In genomic region chr7:55273186-55273980, GRCh38 we compare ENCODE assay signal across 23 cellular contexts.
DNase-seq lines count a peak whose midpoint lies in the region; ATAC-seq and TF ChIP-seq lines count a peak whose summit lies in the region.
"Had no signal": no experiment of that assay in that cellular context is flagged by ENCODE, and none has a peak within 500 bp of the region (broad histone marks: within the 10 kb centered on the region; RNA-seq: fewer than 3 reads in every experiment).

No MANE protein-coding gene starts in this region.

- TF ChIP-seq CTCF in coronary artery (IDR thresholded peaks at IDR 0.05) (no peak), endodermal cell (conservative IDR thresholded peaks at IDR 0.05) (no peak)

- H3K36me3 ChIP-seq in endodermal cell (ENCODE audit: control insufficient read depth, insufficient read depth, low read length): no peaks in the 10 kb centered on the region
- H3K36me3 ChIP-seq: BE2C; BLaER1 treated with 17β-estradiol and CSF1 and Interleukin-3, amounts not matched to agents 10 nM and 100 nM had no signal

- H3K27ac Mint-ChIP-seq in endodermal cell: no peak overlapping the region
- H3K27ac Mint-ChIP-seq: CD14-positive monocyte; CD4-positive, alpha-beta T cell; CD8-positive, alpha-beta memory T cell; H9 had no signal

- no peaks in the 10 kb centered on the region for H3K27me3 ChIP-seq in endodermal cell (ENCODE audit: control insufficient read depth, insufficient read depth, low read length, poor library complexity, severe bottlenecking)
- H3K27me3 ChIP-seq: BE2C; BLaER1 treated with 17β-estradiol and CSF1 and Interleukin-3, amounts not matched to agents 10 nM and 100 nM had no signal

- DNase-seq in H4 (ENCODE audit: low spot score): peak; percentile 8
- DNase-seq in coronary artery (ENCODE audit: low spot score): peak; percentile 53
- peak; percentile 81 for DNase-seq in mesenteric fat pad (ENCODE audit: low spot score)
- DNase-seq in posterior vena cava (ENCODE audit: low spot score): no peak
- DNase-seq in middle frontal gyrus (ENCODE audit: extremely low spot score, low spot score): no peak
- DNase-seq in endodermal cell: no peak
- DNase-seq: 8988T; ACHN; AML-193; BE2C; CD4-positive, alpha-beta T cell; CD8-positive, alpha-beta memory T cell; DMS 273 treated with DMSO at 0.1 percent for 48 hours; DMS79; EL; GDM1; GOT3; H9 had no signal

- no peak for ATAC-seq in HG02610 (IDR thresholded peaks at IDR 0.05; ENCODE audit: unreplicated experiment)
- ATAC-seq: A549, HCT116 had no signal

- no peak overlapping the region for H3K27ac ChIP-seq in coronary artery
- no peak overlapping the region for H3K27ac ChIP-seq in endodermal cell (ENCODE audit: low read depth, low read length)
- H3K27ac ChIP-seq: A549; BLaER1 treated with 17β-estradiol and CSF1 and Interleukin-3, amounts not matched to agents 10 nM and 100 nM had no signal

- H3K4me3 ChIP-seq in coronary artery (no peak overlapping the region), endodermal cell (ENCODE audit: low read length) (no peak overlapping the region)
- H3K4me3 ChIP-seq: A549; BLaER1 treated with 17β-estradiol and CSF1 and Interleukin-3, amounts not matched to agents 10 nM and 100 nM had no signal

- no peaks in the 10 kb centered on the region for H3K4me1 ChIP-seq in endodermal cell (ENCODE audit: control insufficient read depth, insufficient read depth, low read length)
- H3K4me1 ChIP-seq: A549, BE2C had no signal

- no peaks in the 10 kb centered on the region for H3K36me3 Mint-ChIP-seq in endodermal cell (ENCODE audit: low read depth)
- H3K36me3 Mint-ChIP-seq: CD14-positive monocyte; CD8-positive, alpha-beta memory T cell had no signal

- no peak overlapping the region for H3K4me3 Mint-ChIP-seq in endodermal cell
- H3K4me3 Mint-ChIP-seq: CD14-positive monocyte; CD4-positive, alpha-beta T cell; CD8-positive, alpha-beta memory T cell; H9 had no signal

- intact Hi-C loops in posterior vena cava (cut with DNase I): no loop called here

- whole genome bisulfite sequencing in endodermal cell (ENCODE audit: insufficient coverage in 1 of 2, insufficient read length in 1 of 2), 2 experiments: 89 to 97% methylated on average over 9 to 14 of the region's 14 CpGs

- no peaks in the 10 kb centered on the region for H3K9me3 Mint-ChIP-seq in endodermal cell
- H3K9me3 Mint-ChIP-seq: CD14-positive monocyte; CD4-positive, alpha-beta T cell; CD8-positive, alpha-beta memory T cell; H9 had no signal

- H3K4me1 Mint-ChIP-seq in endodermal cell: no peaks in the 10 kb centered on the region
- H3K4me1 Mint-ChIP-seq: CD14-positive monocyte; CD8-positive, alpha-beta memory T cell; H9 had no signal

- peaks cover 4% of the 10 kb centered on the region for H3K27me3 Mint-ChIP-seq in endodermal cell (ENCODE audit: insufficient read depth)

- H3K9ac ChIP-seq in endodermal cell (ENCODE audit: extremely low read depth, low read length, poor library complexity, severe bottlenecking): no peak overlapping the region
- H3K9ac ChIP-seq: BLaER1 treated with 17β-estradiol and CSF1 and Interleukin-3, amounts not matched to agents 10 nM and 100 nM had no signal

- no peaks in the 10 kb centered on the region for H3K9me3 ChIP-seq in endodermal cell (ENCODE audit: control insufficient read depth, low read length)
- H3K9me3 ChIP-seq: A549; BE2C; BLaER1 treated with 17β-estradiol and CSF1 and Interleukin-3, amounts not matched to agents 10 nM and 100 nM had no signal

Comparison
In these comparisons a context has a peak if more than half of its experiments do, and no peak if none do; other contexts are left out.
1. DNase-seq: peak in H4 (single experiment), coronary artery (single experiment) and mesenteric fat pad (single experiment); none in posterior vena cava (single experiment), middle frontal gyrus (single experiment) and endodermal cell (single experiment).